ENCODE assay signal across 27 cellular contexts in genomic region chr12:24393105-24393504, GRCh38.
"Had no signal": no experiment of that assay in that cellular context is flagged by ENCODE, and none has a peak within 500 bp of the region (broad histone marks: within the 10 kb centered on the region; RNA-seq: fewer than 3 reads in every experiment).

No MANE protein-coding gene starts in this region.

- FAIRE-seq: kidney, pancreas had no signal

- H2AFZ ChIP-seq: hepatocyte had no signal

- H3K79me2 ChIP-seq: hepatocyte had no signal

- H3K4me2 ChIP-seq: hepatocyte, smooth muscle cell had no signal

- H3K27ac Mint-ChIP-seq: dendritic cell treated with granulocyte-macrophage colony-stimulating factor and Interleukin-4, amounts not matched to agents 40 ng/mL and 50 ng/mL, for 4 days; endodermal cell; memory B cell; natural killer cell; stimulated activated naive CD8-positive, alpha-beta T cell treated with anti-CD3 and anti-CD28 coated beads, Interleukin-15, amount 100 ng/mL, for 72 hours had no signal

- H3K4me3 ChIP-seq: gastrocnemius medialis, heart left ventricle, hepatocyte, lung, pancreas, smooth muscle cell, suprapubic skin, transverse colon, upper lobe of right lung, uterus had no signal

- H3K4me3 Mint-ChIP-seq: dendritic cell treated with granulocyte-macrophage colony-stimulating factor and Interleukin-4, amounts not matched to agents 40 ng/mL and 50 ng/mL, for 4 days; endodermal cell; memory B cell; natural killer cell; stimulated activated naive CD8-positive, alpha-beta T cell treated with anti-CD3 and anti-CD28 coated beads, Interleukin-15, amount 100 ng/mL, for 72 hours had no signal

- ATAC-seq: esophagus mucosa; gastrocnemius medialis; heart left ventricle; left lobe of liver; natural killer cell; pancreas; sciatic nerve; stimulated activated naive CD8-positive, alpha-beta T cell treated with anti-CD3 and anti-CD28 coated beads, Interleukin-15, amount 100 ng/mL, for 72 hours; upper lobe of right lung had no signal

- H3K9me3 ChIP-seq: gastrocnemius medialis, pancreas, suprapubic skin, transverse colon, upper lobe of right lung had no signal

- H3K27ac ChIP-seq: epithelial cell of prostate, gastrocnemius medialis, heart left ventricle, hepatocyte, pancreas, suprapubic skin, transverse colon, upper lobe of right lung, uterus had no signal

- H3K4me1 ChIP-seq: gastrocnemius medialis, pancreas, suprapubic skin, transverse colon, upper lobe of right lung, uterus had no signal

- H3K36me3 ChIP-seq: gastrocnemius medialis, heart left ventricle, pancreas, suprapubic skin, transverse colon, upper lobe of right lung, uterus had no signal

- DNase-seq: effector CD8-positive, alpha-beta T cell; endodermal cell; foreskin fibroblast; gastrocnemius medialis; heart left ventricle; kidney; natural killer cell; pancreas; stimulated activated CD4-positive, alpha-beta T cell treated with anti-CD3 and anti-CD28 coated beads, Interleukin-12 subunit alpha, Interleukin-12 subunit beta, amount 100 ng/mL, for 4 hours; stimulated activated CD4-positive, alpha-beta T cell treated with anti-CD3 and anti-CD28 coated beads, Interleukin-1b, Interleukin-23, amount 100 ng/mL, for 48 hours; stimulated activated CD4-positive, alpha-beta T cell treated with anti-CD3 and anti-CD28 coated beads, Interleukin-4, amount 100 ng/mL, for 1 hour; stimulated activated CD8-positive, alpha-beta memory T cell treated with anti-CD3 and anti-CD28 coated beads, Interleukin-4, amount 100 ng/mL, for 48 hours; stimulated activated naive CD4-positive, alpha-beta T cell; stimulated activated naive CD8-positive, alpha-beta T cell treated with anti-CD3 and anti-CD28 coated beads, Interleukin-15, amount 100 ng/mL, for 72 hours; transverse colon; upper lobe of right lung; uterus had no signal

- H3K27me3 ChIP-seq: gastrocnemius medialis, heart left ventricle, hepatocyte, pancreas, suprapubic skin, transverse colon, upper lobe of right lung, uterus had no signal

- H3K4me1 Mint-ChIP-seq: natural killer cell; stimulated activated naive CD8-positive, alpha-beta T cell treated with anti-CD3 and anti-CD28 coated beads, Interleukin-15, amount 100 ng/mL, for 72 hours had no signal

- H3K36me3 Mint-ChIP-seq: natural killer cell had no signal

- H3K27me3 Mint-ChIP-seq: dendritic cell treated with granulocyte-macrophage colony-stimulating factor and Interleukin-4, amounts not matched to agents 40 ng/mL and 50 ng/mL, for 4 days; memory B cell; stimulated activated naive CD8-positive, alpha-beta T cell treated with anti-CD3 and anti-CD28 coated beads, Interleukin-15, amount 100 ng/mL, for 72 hours had no signal
